ENCODE assay signal across 21 cellular contexts in the genomic region with DNA sequence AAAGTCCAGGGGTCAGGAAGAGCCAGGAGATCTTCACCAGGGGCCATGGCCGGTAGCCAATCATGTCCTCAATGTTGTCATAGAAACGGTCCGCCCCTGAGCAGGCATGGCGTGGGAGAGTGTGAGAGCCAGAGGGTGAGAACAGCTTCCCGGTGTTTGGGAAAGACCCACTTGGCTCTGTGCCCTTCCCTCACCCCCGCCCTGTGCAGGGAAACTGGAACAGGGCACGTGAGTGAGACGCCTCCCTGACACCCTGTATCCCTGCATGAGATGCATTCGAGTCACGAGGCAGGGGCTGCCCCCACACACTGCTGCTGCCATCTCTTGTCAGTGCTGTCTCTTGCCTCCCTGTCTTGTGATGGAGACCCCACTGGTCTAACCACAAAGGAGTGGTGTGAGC. TPM values are rescaled to one million over a fixed set of nuclear protein-coding genes. Genes with fewer than 3 reads are reported as not detected.
"Had no signal": no experiment of that assay in that cellular context is flagged by ENCODE, and none has a peak within 500 bp of the region (broad histone marks: within the 10 kb centered on the region; RNA-seq: fewer than 3 reads in every experiment).

No MANE protein-coding gene starts in this region.

- H3K4me3 ChIP-seq: skin epidermis, transverse colon, vagina had no signal

- H3K27me3 ChIP-seq: vagina had no signal

- H3K4me3 Mint-ChIP-seq: activated naive CD4-positive, alpha-beta T cell treated with anti-CD3 and anti-CD28 coated beads for 36 hours; activated naive CD8-positive, alpha-beta T cell treated with anti-CD3 and anti-CD28 coated beads, Interleukin-2, amount 50 U/mL, for 24 hours; naive thymus-derived CD8-positive, alpha-beta T cell had no signal

- H3K36me3 ChIP-seq: transverse colon, vagina had no signal

- DNase-seq: activated CD4-positive, alpha-beta T cell treated with anti-CD3 and anti-CD28 coated beads for 1 hour; activated CD4-positive, alpha-beta T cell treated with anti-CD3 and anti-CD28 coated beads, Interleukin-2, amount 50 U/mL, for 48 hours; activated naive CD4-positive, alpha-beta T cell treated with anti-CD3 and anti-CD28 coated beads for 36 hours; activated naive CD8-positive, alpha-beta T cell treated with anti-CD3 and anti-CD28 coated beads, Interleukin-2, amount 50 U/mL, for 24 hours; activated T-cell treated with anti-CD3 and anti-CD28 coated beads, Interleukin-2, amount 50 U/mL, for 1 hour; kidney; left ventricle myocardium superior; mesenchymal stem cell; occipital lobe; right cardiac atrium; stimulated activated CD4-positive, alpha-beta T cell treated with anti-CD3 and anti-CD28 coated beads, Interleukin-4, amount 100 ng/mL, for 24 hours; stimulated activated naive CD4-positive, alpha-beta T cell; transverse colon had no signal

- H3K27ac Mint-ChIP-seq: activated naive CD4-positive, alpha-beta T cell treated with anti-CD3 and anti-CD28 coated beads for 36 hours; activated naive CD8-positive, alpha-beta T cell treated with anti-CD3 and anti-CD28 coated beads, Interleukin-2, amount 50 U/mL, for 24 hours; activated T-helper 2 cell treated with anti-CD3 and anti-CD28 coated beads, Interferon-gamma antibody, Interleukin-2, Interleukin-4, amounts not matched to agents 10 μg/mL and 5 μg/mL and 100 μg/mL, durations not matched to agents 14 hours and 24 hours and 36 hours; naive thymus-derived CD8-positive, alpha-beta T cell; progenitor cell of endocrine pancreas had no signal

- H3K27ac ChIP-seq: skin epidermis, transverse colon, vagina, VCaP had no signal

- ATAC-seq: activated naive CD8-positive, alpha-beta T cell treated with anti-CD3 and anti-CD28 coated beads, Interleukin-2, amount 50 U/mL, for 24 hours; esophagus mucosa; left ventricle myocardium superior; naive thymus-derived CD8-positive, alpha-beta T cell; right cardiac atrium had no signal

- H3K9me3 Mint-ChIP-seq: activated naive CD4-positive, alpha-beta T cell treated with anti-CD3 and anti-CD28 coated beads for 36 hours; activated naive CD8-positive, alpha-beta T cell treated with anti-CD3 and anti-CD28 coated beads, Interleukin-2, amount 50 U/mL, for 24 hours had no signal

- H3K9me3 ChIP-seq: transverse colon, vagina had no signal

RNA-seq across cellular contexts. Expression of a gene that starts 20.7 kb away (rescaled TPM):
- total RNA-seq: fibroblast of villous mesenchyme, vagina had no signal
- polyA plus RNA-seq: naive thymus-derived CD8-positive, alpha-beta T cell had no signal
